8 cellular contexts compared by ENCODE assay signal in the genomic region with DNA sequence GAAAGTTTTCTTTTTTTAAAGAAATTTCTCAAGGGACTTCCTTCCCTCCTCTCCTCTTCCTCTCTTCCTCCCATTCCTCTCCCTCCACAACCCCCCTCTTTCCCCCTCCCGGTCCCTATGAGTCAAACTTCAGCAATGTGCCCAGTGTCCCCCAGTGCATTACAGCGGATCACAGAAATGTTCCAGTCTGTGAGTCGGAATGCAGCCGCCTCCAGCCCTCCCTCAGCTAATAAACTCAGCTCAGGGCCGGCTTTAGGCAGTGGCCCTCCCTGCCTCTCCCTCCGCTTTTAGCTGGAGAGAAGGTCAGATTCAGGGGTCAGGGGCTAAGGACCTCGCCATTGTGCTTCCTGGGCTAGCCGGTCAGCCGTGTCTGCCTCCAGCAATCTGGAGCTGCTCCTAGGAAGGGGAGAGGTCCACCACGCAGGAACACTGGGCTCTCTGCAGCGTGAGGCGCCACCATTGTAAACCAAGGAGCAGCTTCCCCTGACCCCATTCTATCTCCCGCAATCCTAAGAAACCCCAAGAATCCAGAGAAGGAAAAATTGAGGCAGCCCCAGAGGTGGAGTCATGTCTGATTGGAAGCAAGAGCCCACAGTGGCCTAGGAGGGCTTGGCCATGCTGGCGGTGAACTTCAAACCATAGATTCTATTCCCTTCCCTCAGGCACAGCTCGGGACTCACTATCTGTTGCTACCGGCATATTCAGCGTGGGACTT. TPM values are rescaled to one million over a fixed set of nuclear protein-coding genes. Genes with fewer than 3 reads are reported as not detected.
DNase-seq lines count a peak whose midpoint lies in the region; ATAC-seq, FAIRE-seq and TF ChIP-seq lines count a peak whose summit lies in the region.

No MANE protein-coding gene starts in this region.

- H3K27ac Mint-ChIP-seq in Caco-2 (ENCODE audit: unreplicated experiment) (peak overlapping the region; percentile 99), astrocyte (ENCODE audit: unreplicated experiment) (peak overlapping the region; percentile 100)

- CTCF ChIA-PET in Caco-2 (lab: Charles Lee), result interaction anchor here (0.6 to 7.8 kb wide), 9 partner anchors 8 to 84 kb away, joined by 3 to 113 read pairs (median 4); a partner anchor contains a TSS

- H3K4me3 ChIP-seq in Caco-2 (ENCODE audit: low read depth, low read length) (peak overlapping the region; percentile 92), LNCaP clone FGC (ENCODE audit: low read depth, low read length) (peak overlapping the region; percentile 70), astrocyte (ENCODE audit: insufficient read depth, low read depth, low read length) (peak overlapping the region; percentile 95), rectal smooth muscle tissue (ENCODE audit: low read length) (peak overlapping the region; percentile 95)

- H3K9me3 Mint-ChIP-seq in Caco-2 (ENCODE audit: unreplicated experiment) (no peaks in the 10 kb centered on the region), astrocyte (ENCODE audit: unreplicated experiment) (no peaks in the 10 kb centered on the region)

- H3K9ac ChIP-seq in astrocyte (ENCODE audit: low read length) (peak overlapping the region; percentile 95), rectal smooth muscle tissue (ENCODE audit: low read length) (peak overlapping the region; percentile 97)

- TSS peak; percentile 82 for BruUV-seq in Caco-2 (replicated peaks; lab: Mats Ljungman, UMichigan)

- H3K9me3 ChIP-seq in Caco-2 (no peaks in the 10 kb centered on the region), astrocyte (ENCODE audit: insufficient read depth, low read depth, low read length) (no peaks in the 10 kb centered on the region)

- peaks cover 12% of the 10 kb centered on the region for H3K36me3 Mint-ChIP-seq in Caco-2 (ENCODE audit: insufficient read depth, unreplicated experiment)
- no peaks in the 10 kb centered on the region for H3K36me3 Mint-ChIP-seq in astrocyte (ENCODE audit: low read depth, unreplicated experiment)

- intact Hi-C loops in Caco-2 (cut with micrococcal nuclease; ENCODE audit: unreplicated experiment), result loop anchor here (1.0 kb wide), 2 partner anchors 17 to 23 kb away; no protein-coding TSS in a partner anchor

- TF ChIP-seq CTCF in Caco-2 (IDR thresholded peaks at IDR 0.05; ENCODE audit: insufficient read depth in 1 of 2, low read depth in 1 of 2, low read length in 1 of 2, severe bottlenecking in 1 of 2, unreplicated experiment in 1 of 2), result no peak
- no peak for TF ChIP-seq CTCF in LNCaP clone FGC (IDR thresholded peaks at IDR 0.05; ENCODE audit: control insufficient read depth, extremely low read depth, insufficient read depth)
- TF ChIP-seq CTCF in astrocyte (IDR thresholded peaks at IDR 0.05; ENCODE audit: insufficient read depth, low read depth, low read length), result no peak
- no peak for TF ChIP-seq CTCF in GM20000 (IDR thresholded peaks at IDR 0.05; ENCODE audit: extremely low read depth, missing control alignments)

- DNase-seq in Caco-2 (peak; percentile 91 to 94), LNCaP clone FGC (ENCODE audit: low read depth) (no peak), astrocyte (ENCODE audit: low read depth) (peak; percentile 95), hepatic stellate cell (ENCODE audit: low spot score) (peak; percentile 97), GM20000 (ENCODE audit: low spot score) (no peak), NCI-H510A (lab: John Stamatoyannopoulos, UW) (no peak)

- H3K27me3 Mint-ChIP-seq in Caco-2 (ENCODE audit: insufficient read depth, unreplicated experiment) (no peaks in the 10 kb centered on the region), astrocyte (ENCODE audit: low read depth, unreplicated experiment) (no peaks in the 10 kb centered on the region)

- ATAC-seq in GM19023 (IDR thresholded peaks at IDR 0.05; ENCODE audit: unreplicated experiment), result no peak

- H3K27me3 ChIP-seq in Caco-2 (replicated peaks; ENCODE audit: control insufficient read depth, insufficient read depth, low read length) (no peaks in the 10 kb centered on the region), astrocyte (ENCODE audit: insufficient read depth, low read length) (no peaks in the 10 kb centered on the region), rectal smooth muscle tissue (ENCODE audit: control insufficient read depth, insufficient read depth, low read length) (no peaks in the 10 kb centered on the region)

- POLR2A ChIA-PET in Caco-2 (lab: Charles Lee), result interaction anchor here (0.5 to 1.4 kb wide), 11 partner anchors 13 to 1031 kb away, joined by 3 to 18 read pairs (median 5); a partner anchor contains a TSS

- peaks cover 44% of the 10 kb centered on the region for H3K79me2 ChIP-seq in astrocyte (ENCODE audit: insufficient read depth, low read length)

- H4K20me1 ChIP-seq in astrocyte (ENCODE audit: insufficient read depth, low read length), result peaks cover 34% of the 10 kb centered on the region

- H3K4me1 Mint-ChIP-seq in Caco-2 (ENCODE audit: low read depth, unreplicated experiment) (peaks cover 63% of the 10 kb centered on the region), astrocyte (ENCODE audit: low read depth, unreplicated experiment) (peaks cover 58% of the 10 kb centered on the region)

- H3K36me3 ChIP-seq in Caco-2 (ENCODE audit: control insufficient read depth, insufficient read depth, low read length), result no peaks in the 10 kb centered on the region
- no peaks in the 10 kb centered on the region for H3K36me3 ChIP-seq in astrocyte (ENCODE audit: insufficient read depth, low read length)
- no peaks in the 10 kb centered on the region for H3K36me3 ChIP-seq in rectal smooth muscle tissue (ENCODE audit: control insufficient read depth, insufficient read depth, low read length)

- H3K4me2 ChIP-seq in astrocyte (ENCODE audit: low read length), result peak overlapping the region; percentile 99

- H2AFZ ChIP-seq in astrocyte (ENCODE audit: low read depth, low read length), result peak overlapping the region; percentile 70

- H3K27ac ChIP-seq in astrocyte (ENCODE audit: low read depth, low read length) (peak overlapping the region; percentile 96), rectal smooth muscle tissue (ENCODE audit: low read depth, low read length) (peak overlapping the region; percentile 99)

- H3K4me3 Mint-ChIP-seq in Caco-2 (ENCODE audit: unreplicated experiment), result peak overlapping the region; percentile 97
- H3K4me3 Mint-ChIP-seq in astrocyte (ENCODE audit: unreplicated experiment), result peak overlapping the region; percentile 96

- no peak for FAIRE-seq in astrocyte (lab: Jason Lieb, UNC)

- H3K4me1 ChIP-seq in Caco-2, result peaks cover 57% of the 10 kb centered on the region
- peaks cover 40% of the 10 kb centered on the region for H3K4me1 ChIP-seq in astrocyte (ENCODE audit: insufficient read depth, low read length)
- peaks cover 53% of the 10 kb centered on the region for H3K4me1 ChIP-seq in rectal smooth muscle tissue (ENCODE audit: control insufficient read depth, insufficient read depth, low read length)

RNA-seq across cellular contexts. Expression of a gene that starts 1.1 kb away (rescaled TPM):
- total RNA-seq in Caco-2 (2022) (71.2 and 71.9 TPM in 2 replicates), astrocyte (76.3 and 92.2 TPM in 2 replicates)

RNA-seq across cellular contexts. Expression of a gene that starts 47.8 kb away (rescaled TPM):
- total RNA-seq in Caco-2 (2022) (34.3 and 37.5 TPM in 2 replicates), astrocyte (17.7 and 23.8 TPM in 2 replicates)

Comparison
In these comparisons a context has a peak if more than half of its experiments do, and no peak if none do; other contexts are left out.
1. DNase-seq: peak in Caco-2 (2 of 2), astrocyte (single experiment) and hepatic stellate cell (single experiment); none in LNCaP clone FGC (single experiment), GM20000 (single experiment) and NCI-H510A (single experiment).
2. Peak in every context shown above with its lines, with median percentiles within 50 percentile points of each other: H3K4me3 ChIP-seq.